8 cellular contexts compared by ENCODE assay signal in genomic region chr19:17605761-17606745, GRCh38. TPM values are rescaled to one million over a fixed set of nuclear protein-coding genes. Genes with fewer than 3 reads are reported as not detected.
DNase-seq lines count a peak whose midpoint lies in the region; ATAC-seq and TF ChIP-seq lines count a peak whose summit lies in the region.

No MANE protein-coding gene starts in this region.

- CTCF ChIA-PET in CD8-positive, alpha-beta memory T cell (lab: Charles Lee), result interaction anchor here (1.1 to 1.8 kb wide), 6 partner anchors 16 to 249 kb away, joined by 3 to 6 read pairs (median 4); partner anchors contain the start of gene PGLS

- no peak for TF ChIP-seq POLR2A in prostate gland (IDR thresholded peaks at IDR 0.05)

- H3K4me1 ChIP-seq in CD8-positive, alpha-beta memory T cell (ENCODE audit: insufficient read depth, low read length), result peaks cover 8% of the 10 kb centered on the region
- H3K4me1 ChIP-seq in HUES64 (ENCODE audit: insufficient read depth, low read length) (peaks cover 8% of the 10 kb centered on the region; the same call in 1 of the 2 replicates), prostate gland (replicated peaks) (peaks cover 6% of the 10 kb centered on the region), urinary bladder (ENCODE audit: insufficient read depth) (no peaks in the 10 kb centered on the region)

- peak overlapping the region; percentile 47 for H3K27ac ChIP-seq in CD8-positive, alpha-beta memory T cell (ENCODE audit: low read depth, low read length)
- H3K27ac ChIP-seq in HUES64 (ENCODE audit: low read depth, low read length) (peak overlapping the region; percentile 95), prostate gland (no peak overlapping the region), urinary bladder (ENCODE audit: low read depth) (no peak overlapping the region)

- 8% methylated on average over 94 of the region's 94 CpGs for WGBS in HUES64
- 5% methylated on average over 75 of the region's 94 CpGs for WGBS in prostate gland
- 2% methylated on average over 94 of the region's 94 CpGs for WGBS in urinary bladder

- no peaks in the 10 kb centered on the region for H3K9me3 ChIP-seq in CD8-positive, alpha-beta memory T cell (ENCODE audit: low read length)
- H3K9me3 ChIP-seq in HUES64 (ENCODE audit: insufficient read depth, low read depth, low read length) (no peaks in the 10 kb centered on the region), prostate gland (no peaks in the 10 kb centered on the region)

- peak overlapping the region in 3 of 8 donors; percentile 20 to 72 (median 68) for H3K27ac Mint-ChIP-seq in CD8-positive, alpha-beta memory T cell
- peak overlapping the region; percentile 16 for H3K27ac Mint-ChIP-seq in activated naive CD8-positive, alpha-beta T cell

- peaks cover 0 to 5% (median 0%) of the 10 kb centered on the region in 5 donors for H3K9me3 Mint-ChIP-seq in CD8-positive, alpha-beta memory T cell
- no peaks in the 10 kb centered on the region for H3K9me3 Mint-ChIP-seq in activated naive CD8-positive, alpha-beta T cell (ENCODE audit: low read depth)

- no peaks in the 10 kb centered on the region for H3K27me3 ChIP-seq in CD8-positive, alpha-beta memory T cell (ENCODE audit: insufficient read depth, low read length, poor library complexity, severe bottlenecking)
- H3K27me3 ChIP-seq in HUES64 (ENCODE audit: insufficient read depth, low read length) (no peaks in the 10 kb centered on the region), prostate gland (replicated peaks; ENCODE audit: insufficient read depth) (peaks cover 4% of the 10 kb centered on the region)

- no peaks in the 10 kb centered on the region for H3K36me3 ChIP-seq in CD8-positive, alpha-beta memory T cell (ENCODE audit: insufficient read depth, low read length)
- peaks cover 8% of the 10 kb centered on the region for H3K36me3 ChIP-seq in HUES64 (ENCODE audit: insufficient read depth, low read length)
- no peaks in the 10 kb centered on the region for H3K36me3 ChIP-seq in prostate gland
- H3K36me3 ChIP-seq in urinary bladder (ENCODE audit: insufficient read depth), result no peaks in the 10 kb centered on the region

- H3K9ac ChIP-seq in HUES64 (ENCODE audit: low read depth, low read length), result peak overlapping the region; percentile 81

- H3K4me3 Mint-ChIP-seq in CD8-positive, alpha-beta memory T cell, result peak overlapping the region; percentile 69 to 82 (median 75)
- H3K4me3 Mint-ChIP-seq in activated naive CD8-positive, alpha-beta T cell, result peak overlapping the region; percentile 88

- ATAC-seq in GM21360 (IDR thresholded peaks at IDR 0.05; ENCODE audit: unreplicated experiment), result peak; percentile 69
- ATAC-seq in left cardiac atrium, result peak; percentile 85 to 87

- H3K4me1 Mint-ChIP-seq in CD8-positive, alpha-beta memory T cell, result peaks cover 7 to 10% (median 9%) of the 10 kb centered on the region in 3 donors
- peaks cover 7% of the 10 kb centered on the region for H3K4me1 Mint-ChIP-seq in activated naive CD8-positive, alpha-beta T cell (ENCODE audit: low read depth)

- peaks cover 31 to 42% of the 10 kb centered on the region in 2 donors for H3K27me3 Mint-ChIP-seq in CD8-positive, alpha-beta memory T cell
- peaks cover 20% of the 10 kb centered on the region for H3K27me3 Mint-ChIP-seq in activated naive CD8-positive, alpha-beta T cell

- intact Hi-C loops in left cardiac atrium (cut with DNase I), result no loop called here
- intact Hi-C loops in prostate gland (cut with DNase I), result loop anchor here (10.0 kb wide), 1 partner anchor 169 kb away; no protein-coding TSS in a partner anchor

- POLR2A ChIA-PET in CD8-positive, alpha-beta memory T cell (lab: Charles Lee), result no interaction called here

- peak overlapping the region; percentile 52 for H3K4me3 ChIP-seq in CD8-positive, alpha-beta memory T cell (ENCODE audit: low read length)
- H3K4me3 ChIP-seq in HUES64 (ENCODE audit: low read length), result peak overlapping the region; percentile 59
- peak overlapping the region; percentile 5 to 23 for H3K4me3 ChIP-seq in prostate gland
- H3K4me3 ChIP-seq in urinary bladder (ENCODE audit: low read depth, low read length), result peak overlapping the region; percentile 32

- peak in 2 of 4 experiments; percentile 51 to 57 for TF ChIP-seq CTCF in prostate gland (IDR thresholded peaks at IDR 0.05)

- peak; percentile 59 to 87 (median 77) for DNase-seq in CD8-positive, alpha-beta memory T cell
- DNase-seq in SKM-1 (lab: John Stamatoyannopoulos, UW; ENCODE audit: unreplicated experiment), result peak; percentile 75
- DNase-seq in left cardiac atrium, result peak; percentile 82
- peak; percentile 10 for DNase-seq in prostate gland (ENCODE audit: low spot score)

- H3K36me3 Mint-ChIP-seq in CD8-positive, alpha-beta memory T cell, result no peaks in the 10 kb centered on the region
- H3K36me3 Mint-ChIP-seq in activated naive CD8-positive, alpha-beta T cell, result no peaks in the 10 kb centered on the region

RNA-seq across cellular contexts. Expression of gene COLGALT1, which starts 50.6 kb away (rescaled TPM):
- 100 to 1,000 TPM in 1 of 2 experiments, 10 to 100 TPM in 1; 94.8 to 104 TPM for total RNA-seq in CD8-positive, alpha-beta memory T cell
- polyA plus RNA-seq in CD8-positive, alpha-beta memory T cell, result 25.3 TPM
- polyA plus RNA-seq in HUES64 (2013, experiment 1 of 2), result 36.6 TPM
- polyA plus RNA-seq in HUES64 (2013, experiment 2 of 2), result 37.9 TPM
- total RNA-seq in left cardiac atrium (10 to 100 TPM; 47.7 to 54.8 TPM), prostate gland (10 to 100 TPM; 29.3 to 85.1 TPM), urinary bladder (31.7 TPM)
- 68.6 TPM for polyA plus RNA-seq in urinary bladder

Comparison
In these comparisons a context has a peak if more than half of its experiments do, and no peak if none do; other contexts are left out.
1. DNase-seq: peak in every context shown above with its lines; median percentile 82 in left cardiac atrium; 77 in CD8-positive, alpha-beta memory T cell; 75 in SKM-1; 10 in prostate gland.
2. H3K27ac ChIP-seq: peak in CD8-positive, alpha-beta memory T cell (single experiment) and HUES64 (single experiment); none in prostate gland (0 of 2) and urinary bladder (single experiment).
3. Peak in every context shown above with its lines, with median percentiles within 50 percentile points of each other: H3K4me3 ChIP-seq.